8 cellular contexts compared by ENCODE assay signal in genomic region chr1:218459878-218460277, GRCh38.
DNase-seq lines count a peak whose midpoint lies in the region; ATAC-seq and TF ChIP-seq lines count a peak whose summit lies in the region.

No MANE protein-coding gene starts in this region.

- POLR2A ChIA-PET in BJ (lab: Charles Lee), result interaction anchor here (0.6 kb wide), 1 partner anchor 13 kb away, joined by 3 read pairs; no protein-coding TSS in a partner anchor

- H3K27me3 ChIP-seq in BJ (ENCODE audit: control insufficient read depth, insufficient read depth, low read length) (no peaks in the 10 kb centered on the region), iPS-18a (ENCODE audit: control insufficient read depth, insufficient read depth, low read length) (no peaks in the 10 kb centered on the region), suprapubic skin (no peaks in the 10 kb centered on the region)

- peak; percentile 76 for DNase-seq in BJ (ENCODE audit: low read depth)
- peak; percentile 46 for DNase-seq in amniotic stem cell (lab: John Stamatoyannopoulos, UW)
- DNase-seq in suprapubic skin (ENCODE audit: low spot score in 2 of 2), result no peak
- no peak for DNase-seq in activated gamma-delta T cell (lab: John Stamatoyannopoulos, UW)
- no peak for DNase-seq in NCI-H510A treated with DMSO at 0.1 percent for 48 hours (lab: John Stamatoyannopoulos, UW)

- ATAC-seq in HG03432 (IDR thresholded peaks at IDR 0.05; ENCODE audit: unreplicated experiment) (peak; percentile 84), HG03039 (IDR thresholded peaks at IDR 0.05; ENCODE audit: unreplicated experiment) (no peak)

- H3K36me3 ChIP-seq in BJ (ENCODE audit: control insufficient read depth, insufficient read depth, low read length), result no peaks in the 10 kb centered on the region
- no peaks in the 10 kb centered on the region for H3K36me3 ChIP-seq in iPS-18a (ENCODE audit: control insufficient read depth, low read depth, low read length)
- no peaks in the 10 kb centered on the region for H3K36me3 ChIP-seq in suprapubic skin

- CTCF ChIA-PET in BJ (lab: Yijun Ruan, JAX), result interaction anchor here (1.0 to 1.6 kb wide), 2 partner anchors 12 to 14 kb away, joined by 3 to 5 read pairs; no protein-coding TSS in a partner anchor

- H3K9ac ChIP-seq in iPS-18a (ENCODE audit: low read length), result peak overlapping the region; percentile 15

- WGBS in suprapubic skin, result 10% methylated on average over 4 of the region's 4 CpGs

- TF ChIP-seq EP300 in suprapubic skin (IDR thresholded peaks at IDR 0.05), result no peak

- H3K4me3 ChIP-seq in BJ (ENCODE audit: low read depth, low read length) (no peak overlapping the region), iPS-18a (ENCODE audit: low read length) (peak overlapping the region; percentile 19), suprapubic skin (no peak overlapping the region)

- TF ChIP-seq POLR2A in suprapubic skin (IDR thresholded peaks at IDR 0.05), result no peak

- H3K9me3 ChIP-seq in iPS-18a (ENCODE audit: control insufficient read depth, low read depth, low read length) (no peaks in the 10 kb centered on the region), suprapubic skin (no peaks in the 10 kb centered on the region)

- peak overlapping the region; percentile 65 for H3K27ac ChIP-seq in iPS-18a (ENCODE audit: low read length)
- peak overlapping the region; percentile 18 for H3K27ac ChIP-seq in suprapubic skin

- H3K4me1 ChIP-seq in iPS-18a (ENCODE audit: control insufficient read depth, low read depth, low read length) (peaks cover 19% of the 10 kb centered on the region), suprapubic skin (peaks cover 26% of the 10 kb centered on the region)

- TF ChIP-seq CTCF in BJ (IDR thresholded peaks at IDR 0.05; ENCODE audit: insufficient read depth, low read depth, low read length), result no peak
- TF ChIP-seq CTCF in suprapubic skin (IDR thresholded peaks at IDR 0.05), result no peak

Comparison
In these comparisons a context has a peak if more than half of its experiments do, and no peak if none do; other contexts are left out.
1. DNase-seq: peak in BJ (single experiment) and amniotic stem cell (single experiment); none in suprapubic skin (0 of 2), activated gamma-delta T cell (single experiment) and NCI-H510A treated with DMSO at 0.1 percent for 48 hours (single experiment).